Comparison of ENCODE assay signal across 2 cellular contexts in the genomic region with DNA sequence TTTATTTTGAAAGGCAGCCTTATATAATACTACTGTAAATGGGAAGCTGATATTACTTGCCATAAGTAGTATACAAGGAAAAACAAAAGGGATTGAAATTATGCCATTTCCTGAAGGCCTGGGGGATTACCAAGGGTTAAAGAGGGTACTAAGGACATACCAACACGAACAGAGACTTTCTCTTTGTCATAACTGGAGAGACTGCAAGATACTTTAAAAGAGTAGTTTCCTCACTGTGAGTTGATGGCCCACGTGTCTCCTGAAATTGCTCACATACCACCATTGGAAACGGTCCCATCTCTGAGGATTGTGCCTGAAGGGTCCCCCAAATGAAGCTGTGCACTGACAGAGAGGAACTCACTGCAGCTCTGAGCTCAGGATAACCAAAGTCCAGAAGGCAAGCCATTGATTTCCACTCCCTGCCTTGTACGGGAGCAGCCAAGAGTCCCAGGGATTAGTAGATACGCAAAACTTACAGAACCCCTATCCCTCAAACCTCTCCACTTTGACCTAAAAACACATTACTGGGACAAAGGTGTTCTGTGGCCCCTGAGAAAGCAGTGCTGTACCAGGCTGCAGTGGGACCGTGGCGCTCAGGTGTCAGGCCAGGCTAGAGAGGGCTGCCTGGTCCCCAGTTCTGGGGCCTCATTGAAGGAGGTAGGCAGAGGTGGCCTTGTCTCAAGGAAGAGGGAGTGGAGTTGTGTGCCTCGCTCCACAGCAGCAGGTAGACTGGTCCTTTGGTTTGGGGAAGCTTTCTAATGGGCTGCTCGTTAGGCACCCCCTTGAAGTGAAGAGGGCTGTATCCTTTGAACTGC.
TF ChIP-seq lines count a peak whose summit lies in the region.

No MANE protein-coding gene starts in this region.

TF ChIP-seq in WTC11, 78 proteins besides CTCF, POLR2A, EP300 and RAD21:
- no peak for TF ChIP-seq TP53 (CRISPR knock-in tag; IDR thresholded peaks at IDR 0.05)
- TF ChIP-seq JUN (CRISPR knock-in tag; IDR thresholded peaks at IDR 0.05), result no peak
- no peak for TF ChIP-seq CREM (CRISPR knock-in tag; IDR thresholded peaks at IDR 0.05)
- TF ChIP-seq, protein P1, sequence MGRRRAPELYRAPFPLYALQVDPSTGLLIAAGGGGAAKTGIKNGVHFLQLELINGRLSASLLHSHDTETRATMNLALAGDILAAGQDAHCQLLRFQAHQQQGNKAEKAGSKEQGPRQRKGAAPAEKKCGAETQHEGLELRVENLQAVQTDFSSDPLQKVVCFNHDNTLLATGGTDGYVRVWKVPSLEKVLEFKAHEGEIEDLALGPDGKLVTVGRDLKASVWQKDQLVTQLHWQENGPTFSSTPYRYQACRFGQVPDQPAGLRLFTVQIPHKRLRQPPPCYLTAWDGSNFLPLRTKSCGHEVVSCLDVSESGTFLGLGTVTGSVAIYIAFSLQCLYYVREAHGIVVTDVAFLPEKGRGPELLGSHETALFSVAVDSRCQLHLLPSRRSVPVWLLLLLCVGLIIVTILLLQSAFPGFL (CRISPR knock-in tag; IDR thresholded peaks at IDR 0.05; ENCODE audit: borderline replicate concordance), result no peak
- TF ChIP-seq NR3C1 (CRISPR knock-in tag; conservative IDR thresholded peaks at IDR 0.05; ENCODE audit: low read depth), result no peak
- no peak for TF ChIP-seq EMX1 (CRISPR knock-in tag; IDR thresholded peaks at IDR 0.05)
- TF ChIP-seq ZBTB43 (CRISPR knock-in tag; IDR thresholded peaks at IDR 0.05), result no peak
- TF ChIP-seq NFYB (CRISPR knock-in tag; conservative IDR thresholded peaks at IDR 0.05; ENCODE audit: low read depth), result no peak
- TF ChIP-seq ETV6 (CRISPR knock-in tag; IDR thresholded peaks at IDR 0.05), result no peak

TF ChIP-seq in HepG2, 621 proteins besides CTCF, POLR2A, EP300 and RAD21:
- TF ChIP-seq FOXK2 (IDR thresholded peaks at IDR 0.05), result no peak
- no peak for TF ChIP-seq ARNT (IDR thresholded peaks at IDR 0.05)
- no peak for TF ChIP-seq ZSCAN29 (CRISPR knock-in tag; conservative IDR thresholded peaks at IDR 0.05)
- peak; percentile 40; the same call in 1 of the 2 replicates for TF ChIP-seq POLR2G (IDR thresholded peaks at IDR 0.05; ENCODE audit: low read depth, low read length)
- no peak for TF ChIP-seq TCF12 (IDR thresholded peaks at IDR 0.05)
- no peak for TF ChIP-seq TCF12 (CRISPR knock-in tag; IDR thresholded peaks at IDR 0.05)
- TF ChIP-seq GABPA (IDR thresholded peaks at IDR 0.05; ENCODE audit: low read depth, low read length), result no peak
- no peak for TF ChIP-seq GABPA (CRISPR knock-in tag; IDR thresholded peaks at IDR 0.05; ENCODE audit: low read depth)
- peak; percentile 80; the same call in 1 of the 2 replicates for TF ChIP-seq PAF1 (CRISPR knock-in tag; IDR thresholded peaks at IDR 0.05)
- TF ChIP-seq ZBTB26 (CRISPR knock-in tag; IDR thresholded peaks at IDR 0.05; ENCODE audit: borderline replicate concordance), result no peak
- TF ChIP-seq ZNF552 (CRISPR knock-in tag; IDR thresholded peaks at IDR 0.05; ENCODE audit: borderline replicate concordance), result 0 out of 2 replicates have a peak, but pooled peaks have one; percentile 57
- no peak for TF ChIP-seq RAD51 (IDR thresholded peaks at IDR 0.05; ENCODE audit: borderline replicate concordance)
- no peak for TF ChIP-seq ZNF672 (CRISPR knock-in tag; IDR thresholded peaks at IDR 0.05)
- TF ChIP-seq RBM22 (optimal IDR thresholded peaks at IDR 0.05; ENCODE audit: low read length), result peak; percentile 95
